ENCODE assay signal across 13 cellular contexts in genomic region chr6:56529594-56530191, GRCh38.
A peak's percentile ranks its signal among the peaks of the same experiment; 100 is the strongest.
DNase-seq lines count a peak whose midpoint lies in the region; ATAC-seq, FAIRE-seq and TF ChIP-seq lines count a peak whose summit lies in the region.
"Had no signal": no experiment of that assay in that cellular context is flagged by ENCODE, and none has a peak within 500 bp of the region (broad histone marks: within the 10 kb centered on the region; RNA-seq: fewer than 3 reads in every experiment).

No MANE protein-coding gene starts in this region.

- in situ Hi-C loops in K562 (cut with MboI) = no loop called here

- H3K9me1 ChIP-seq in K562 (ENCODE audit: control insufficient read depth, insufficient read depth, low read length) = no peaks in the 10 kb centered on the region

- H4K8ac ChIP-seq in mesenchymal stem cell (ENCODE audit: low read length) = no peak overlapping the region

- WGBS in K562 (ENCODE audit: insufficient coverage, low coverage, missing lambda C conversion rate) = 69% methylated on average over 4 of the region's 4 CpGs
- 96% methylated on average over 4 of the region's 4 CpGs for WGBS in mesenchymal stem cell

- H3K18ac ChIP-seq in mesenchymal stem cell (ENCODE audit: low read depth in 1 of 2, low read length in 2 of 2) = no peak overlapping the region

- TF ChIP-seq CTCF in K562 (IDR thresholded peaks at IDR 0.05 in 2 of 3, conservative IDR thresholded peaks at IDR 0.05 in 1 of 3; ENCODE audit: insufficient read depth in 2 of 3, low read depth in 1 of 3, low read length in 3 of 3) (no peak), tibial artery (IDR thresholded peaks at IDR 0.05) (no peak)

- ATAC-seq in K562 = no peak
- ATAC-seq: foreskin keratinocyte; stimulated activated effector memory CD8-positive, alpha-beta T cell treated with anti-CD3 and anti-CD28 coated beads, Interleukin-12 subunit alpha, Interleukin-12 subunit beta, amount 100 ng/mL, for 72 hours had no signal

- H3K27me3 ChIP-seq in K562 (ENCODE audit: control insufficient read depth in 2 of 2, insufficient read depth in 2 of 2, low read length in 2 of 2) = no peaks in the 10 kb centered on the region
- H3K27me3 ChIP-seq in mesenchymal stem cell (ENCODE audit: control insufficient read depth in 1 of 2, insufficient read depth in 1 of 2, low read length in 2 of 2) = no peaks in the 10 kb centered on the region
- H3K27me3 ChIP-seq in tibial artery = no peaks in the 10 kb centered on the region
- H3K27me3 ChIP-seq: foreskin keratinocyte, testis had no signal

- peaks cover 3% of the 10 kb centered on the region; the same call in 1 of the 3 replicates for H3K36me3 ChIP-seq in K562 (ENCODE audit: control insufficient read depth, insufficient read depth, low read length)
- H3K36me3 ChIP-seq in mesenchymal stem cell (ENCODE audit: control insufficient read depth in 1 of 2, insufficient read depth in 2 of 2, low read depth in 1 of 2, low read length in 2 of 2) = peaks cover 3 to 78% of the 10 kb centered on the region in 2 experiments
- H3K36me3 ChIP-seq in tibial artery = peaks cover 73 to 83% (median 82%) of the 10 kb centered on the region in 3 donors

- no peaks in the 10 kb centered on the region for H3K79me2 ChIP-seq in K562 (ENCODE audit: control insufficient read depth, insufficient read depth, low read length)

- H2AFZ ChIP-seq in K562 (ENCODE audit: low read depth, low read length) = no peak overlapping the region
- H2AFZ ChIP-seq in mesenchymal stem cell (ENCODE audit: low read depth, low read length) = no peak overlapping the region

- no peak for TF ChIP-seq POLR2A in K562 (conservative IDR thresholded peaks at IDR 0.05)

- no peak overlapping the region for H2AK5ac ChIP-seq in mesenchymal stem cell (ENCODE audit: low read length, severe bottlenecking)

- peak; percentile 21 for DNase-seq in HEK293T (ENCODE audit: extremely low spot score)
- DNase-seq in K562 (ENCODE audit: extremely low read depth in 1 of 4, low spot score in 3 of 4) = no peak
- DNase-seq in mesenchymal stem cell = no peak
- no peak for DNase-seq in tibial artery
- DNase-seq in T-helper 1 cell = no peak
- DNase-seq in T-helper 2 cell = no peak
- DNase-seq in NAMALWA (ENCODE audit: low spot score) = no peak
- DNase-seq: activated CD4-positive, CD25-positive, alpha-beta regulatory T cell treated with anti-CD3 and anti-CD28 coated beads, Interleukin-2, amount 50 U/mL, for 72 hours; COR-L47; foreskin keratinocyte; NCI-H226; testis had no signal

- TF ChIP-seq EP300 in K562 (IDR thresholded peaks at IDR 0.05; ENCODE audit: low read length) = no peak

- no peak overlapping the region for H3K9ac ChIP-seq in K562 (ENCODE audit: insufficient read depth in 1 of 2, low read depth in 2 of 2, low read length in 2 of 2)
- H3K9ac ChIP-seq in mesenchymal stem cell (ENCODE audit: low read length) = peak overlapping the region; percentile 4

- intact Hi-C loops in K562 (cut with micrococcal nuclease) (no loop called here), tibial artery (cut with DNase I; ENCODE audit: low total_unique reads) (no loop called here)

- no peak overlapping the region for H3K4me2 ChIP-seq in K562 (ENCODE audit: insufficient read depth, low read length)
- H3K4me2 ChIP-seq in mesenchymal stem cell (ENCODE audit: low read length, poor library complexity, severe bottlenecking) = no peak overlapping the region

- H3K9me3 ChIP-seq in K562 (replicated peaks; ENCODE audit: control insufficient read depth, insufficient read depth, low read depth, low read length) (no peaks in the 10 kb centered on the region), mesenchymal stem cell (ENCODE audit: control insufficient read depth, low read length) (no peaks in the 10 kb centered on the region), tibial artery (no peaks in the 10 kb centered on the region)
- H3K9me3 ChIP-seq: testis had no signal

- no peak overlapping the region for H2BK5ac ChIP-seq in mesenchymal stem cell (ENCODE audit: low read depth, low read length, poor library complexity, severe bottlenecking)

- no peak overlapping the region for H4K91ac ChIP-seq in mesenchymal stem cell (ENCODE audit: low read length)

- CTCF ChIA-PET in HEK293T (lab: Yijun Ruan, JAX) (no interaction called here), K562 (lab: Yijun Ruan, JAX; ENCODE audit: low intra/inter-chr PET ratio) (no interaction called here)

- BruUV-seq in K562 (replicated peaks; lab: Mats Ljungman, UMichigan) = no TSS peak

- FAIRE-seq in K562 (lab: Jason Lieb, UNC) = no peak

- no peak overlapping the region for H2BK120ac ChIP-seq in mesenchymal stem cell (ENCODE audit: low read depth, low read length)

- POLR2A ChIA-PET in HEK293T (lab: Yijun Ruan, JAX) = interaction anchor here (1.1 to 1.5 kb wide), 2 partner anchors 12 to 14 kb away, joined by 3 to 14 read pairs; no protein-coding TSS in a partner anchor
- POLR2A ChIA-PET in K562 (lab: Yijun Ruan, JAX) = interaction anchor here (0.7 to 0.9 kb wide), 4 partner anchors 9 to 13 kb away, joined by 3 to 4 read pairs (median 4); no protein-coding TSS in a partner anchor

- H3K4me3 ChIP-seq in K562 (no peak overlapping the region), mesenchymal stem cell (ENCODE audit: insufficient read depth in 1 of 2, low read depth in 1 of 2, low read length in 2 of 2) (no peak overlapping the region), tibial artery (no peak overlapping the region)
- H3K4me3 ChIP-seq: testis had no signal

- no peak overlapping the region for H2BK15ac ChIP-seq in mesenchymal stem cell (ENCODE audit: low read depth, poor library complexity, severe bottlenecking)

- H2BK12ac ChIP-seq in mesenchymal stem cell (ENCODE audit: low read length in 2 of 2) = no peak overlapping the region

- H3K27ac ChIP-seq in K562 (ENCODE audit: extremely low read depth, low read depth, low read length) (no peak overlapping the region), mesenchymal stem cell (ENCODE audit: low read length, poor library complexity, severe bottlenecking) (no peak overlapping the region), tibial artery (peak overlapping the region; percentile 23 to 74)
- H3K27ac ChIP-seq: foreskin keratinocyte, testis had no signal

- H3K4ac ChIP-seq in mesenchymal stem cell (ENCODE audit: low read depth in 1 of 2, low read length in 2 of 2) = no peak overlapping the region

- no peak for TF ChIP-seq RAD21 in K562 (CRISPR knock-in tag; conservative IDR thresholded peaks at IDR 0.05 in 1 of 2, IDR thresholded peaks at IDR 0.05 in 1 of 2)

- H3K79me1 ChIP-seq in mesenchymal stem cell (replicated peaks; ENCODE audit: low read length, poor library complexity, severe bottlenecking) = peaks cover 15% of the 10 kb centered on the region

- H3K14ac ChIP-seq in mesenchymal stem cell (ENCODE audit: low read length in 2 of 2) = no peak overlapping the region

- no peaks in the 10 kb centered on the region for H3K4me1 ChIP-seq in K562 (replicated peaks in 1 of 2; ENCODE audit: control insufficient read depth in 2 of 2, insufficient read depth in 2 of 2, low read length in 2 of 2)
- peaks cover 2% of the 10 kb centered on the region for H3K4me1 ChIP-seq in mesenchymal stem cell (ENCODE audit: control insufficient read depth, insufficient read depth, low read depth, low read length)
- peaks cover 3 to 77% (median 18%) of the 10 kb centered on the region in 4 donors for H3K4me1 ChIP-seq in tibial artery
- H3K4me1 ChIP-seq: foreskin keratinocyte had no signal

- no peaks in the 10 kb centered on the region for H4K20me1 ChIP-seq in K562 (replicated peaks; ENCODE audit: control insufficient read depth, insufficient read depth, low read length)

- no peak overlapping the region for H3K23ac ChIP-seq in mesenchymal stem cell (ENCODE audit: low read length in 2 of 2)

TF ChIP-seq in HEK293T, 16 proteins besides CTCF, POLR2A, EP300 and RAD21:
- TF ChIP-seq ZNF384 (IDR thresholded peaks at IDR 0.05) (peak; percentile 85), SP1 (IDR thresholded peaks at IDR 0.05) (no peak), FOXK2 (IDR thresholded peaks at IDR 0.05) (peak; percentile 36; the same call in 1 of the 2 replicates), FOXM1 (IDR thresholded peaks at IDR 0.05; ENCODE audit: borderline replicate concordance) (no peak), TARDBP (IDR thresholded peaks at IDR 0.05) (no peak), PKNOX1 (IDR thresholded peaks at IDR 0.05) (peak; percentile 97), CTBP1 (IDR thresholded peaks at IDR 0.05; ENCODE audit: borderline replicate concordance) (peak; percentile 98), NFRKB (IDR thresholded peaks at IDR 0.05) (no peak), ARNT (IDR thresholded peaks at IDR 0.05) (0 out of 2 replicates have a peak, but pooled peaks have one; percentile 4)

TF ChIP-seq in K562, 482 proteins besides CTCF, POLR2A, EP300 and RAD21:
- peak; percentile 23; the same call in 1 of the 2 replicates for TF ChIP-seq ATF7 (IDR thresholded peaks at IDR 0.05)
- TF ChIP-seq XRCC3 (IDR thresholded peaks at IDR 0.05) = no peak
- TF ChIP-seq ATF3 (IDR thresholded peaks at IDR 0.05) = peak; percentile 75
- no peak for TF ChIP-seq ATF3 (CRISPR knock-in tag; conservative IDR thresholded peaks at IDR 0.05)
TF ChIP-seq in K562: peak in this region for 2.

Comparison
In these comparisons a context has a peak if more than half of its experiments do, and no peak if none do; other contexts are left out.
1. H3K27ac ChIP-seq: peak in tibial artery (2 of 2); none in K562 (single experiment) and mesenchymal stem cell (single experiment).